ENCODE assay signal across 11 cellular contexts in genomic region chr10:77264107-77264506, GRCh38.
DNase-seq lines count a peak whose midpoint lies in the region; ATAC-seq and TF ChIP-seq lines count a peak whose summit lies in the region.
"Had no signal": no experiment of that assay in that cellular context is flagged by ENCODE, and none has a peak within 500 bp of the region (broad histone marks: within the 10 kb centered on the region; RNA-seq: fewer than 3 reads in every experiment).

No MANE protein-coding gene starts in this region.

- DNase-seq in CD8-positive, alpha-beta T cell: peak in 1 of 7 experiments; percentile 59
- DNase-seq in activated T-helper 2 cell treated with anti-CD3 and anti-CD28 coated beads, Interferon-gamma antibody, Interleukin-2, Interleukin-4, amounts not matched to agents 10 μg/mL and 5 μg/mL and 100 μg/mL, durations not matched to agents 14 hours and 24 hours and 36 hours (ENCODE audit: low spot score): no peak
- DNase-seq in NCI-H1417 (lab: John Stamatoyannopoulos, UW) (no peak), NCI-H345 treated with DMSO at 0.1 percent for 48 hours (lab: John Stamatoyannopoulos, UW; ENCODE audit: unreplicated experiment) (no peak)
- no peak for DNase-seq in activated naive CD4-positive, alpha-beta T cell treated with anti-CD3 and anti-CD28 coated beads, Interleukin-2, amount 50 U/mL, for 16 hours
- DNase-seq: NCI-H1436 had no signal

- H3K4me1 Mint-ChIP-seq in CD8-positive, alpha-beta T cell (ENCODE audit: low read depth): peaks cover 73% of the 10 kb centered on the region
- H3K4me1 Mint-ChIP-seq in activated T-helper 2 cell treated with anti-CD3 and anti-CD28 coated beads, Interferon-gamma antibody, Interleukin-2, Interleukin-4, amounts not matched to agents 10 μg/mL and 5 μg/mL and 100 μg/mL, durations not matched to agents 14 hours and 24 hours and 36 hours (ENCODE audit: low read depth): peaks cover 13% of the 10 kb centered on the region

- peak overlapping the region; percentile 69 for H3K4me3 Mint-ChIP-seq in CD8-positive, alpha-beta T cell
- H3K4me3 Mint-ChIP-seq in activated T-helper 2 cell treated with anti-CD3 and anti-CD28 coated beads, Interferon-gamma antibody, Interleukin-2, Interleukin-4, amounts not matched to agents 10 μg/mL and 5 μg/mL and 100 μg/mL, durations not matched to agents 14 hours and 24 hours and 36 hours (ENCODE audit: low read depth): no peak overlapping the region

- H3K9me3 ChIP-seq in CD8-positive, alpha-beta T cell (ENCODE audit: low read length): no peaks in the 10 kb centered on the region
- H3K9me3 ChIP-seq: right atrium auricular region had no signal

- CTCF ChIA-PET in CD8-positive, alpha-beta T cell (lab: Charles Lee): interaction anchor here (0.7 to 1.7 kb wide), 2 partner anchors 10 to 13 kb away, joined by 3 to 7 read pairs; no protein-coding TSS in a partner anchor

- H3K9me3 Mint-ChIP-seq in CD8-positive, alpha-beta T cell: no peaks in the 10 kb centered on the region
- no peaks in the 10 kb centered on the region for H3K9me3 Mint-ChIP-seq in activated T-helper 2 cell treated with anti-CD3 and anti-CD28 coated beads, Interferon-gamma antibody, Interleukin-2, Interleukin-4, amounts not matched to agents 10 μg/mL and 5 μg/mL and 100 μg/mL, durations not matched to agents 14 hours and 24 hours and 36 hours

- peak overlapping the region; percentile 84 for H3K27ac Mint-ChIP-seq in CD8-positive, alpha-beta T cell
- peak overlapping the region; percentile 69 for H3K27ac Mint-ChIP-seq in activated T-helper 2 cell treated with anti-CD3 and anti-CD28 coated beads, Interferon-gamma antibody, Interleukin-2, Interleukin-4, amounts not matched to agents 10 μg/mL and 5 μg/mL and 100 μg/mL, durations not matched to agents 14 hours and 24 hours and 36 hours

- no peak for TF ChIP-seq CTCF in CD8-positive, alpha-beta T cell (IDR thresholded peaks at IDR 0.05)

- no peaks in the 10 kb centered on the region for H3K36me3 Mint-ChIP-seq in CD8-positive, alpha-beta T cell
- H3K36me3 Mint-ChIP-seq in activated T-helper 2 cell treated with anti-CD3 and anti-CD28 coated beads, Interferon-gamma antibody, Interleukin-2, Interleukin-4, amounts not matched to agents 10 μg/mL and 5 μg/mL and 100 μg/mL, durations not matched to agents 14 hours and 24 hours and 36 hours (ENCODE audit: low read depth): no peaks in the 10 kb centered on the region
- H3K36me3 Mint-ChIP-seq: CD14-positive monocyte had no signal

- POLR2A ChIA-PET in CD8-positive, alpha-beta T cell (lab: Charles Lee): interaction anchor here (0.9 to 1.2 kb wide), 3 partner anchors 9 to 19 kb away, joined by 3 read pairs; no protein-coding TSS in a partner anchor

- intact Hi-C loops in CD8-positive, alpha-beta T cell (cut with DNase I, micrococcal nuclease): loop anchor here in 1 of 2 experiments (5.0 kb wide), 1 partner anchor 123 kb away; no protein-coding TSS in a partner anchor
- intact Hi-C loops in activated T-helper 2 cell treated with anti-CD3 and anti-CD28 coated beads, Interferon-gamma antibody, Interleukin-2, Interleukin-4, amounts not matched to agents 10 μg/mL and 5 μg/mL and 100 μg/mL, durations not matched to agents 14 hours and 24 hours and 36 hours (cut with micrococcal nuclease): no loop called here

- no peaks in the 10 kb centered on the region for H3K27me3 ChIP-seq in CD8-positive, alpha-beta T cell (ENCODE audit: insufficient read depth, low read length)
- H3K27me3 ChIP-seq: right atrium auricular region had no signal

- H3K36me3 ChIP-seq in CD8-positive, alpha-beta T cell (ENCODE audit: insufficient read depth, low read length): no peaks in the 10 kb centered on the region
- H3K36me3 ChIP-seq: right atrium auricular region had no signal

- H3K4me3 ChIP-seq in CD8-positive, alpha-beta T cell (ENCODE audit: low read depth, low read length): peak overlapping the region; percentile 3
- H3K4me3 ChIP-seq: right atrium auricular region had no signal

- peaks cover 40% of the 10 kb centered on the region for H3K4me1 ChIP-seq in CD8-positive, alpha-beta T cell (ENCODE audit: insufficient read depth, low read length)
- H3K4me1 ChIP-seq: right atrium auricular region had no signal

- no peaks in the 10 kb centered on the region for H3K27me3 Mint-ChIP-seq in CD8-positive, alpha-beta T cell (ENCODE audit: low read depth)
- peaks cover 14% of the 10 kb centered on the region for H3K27me3 Mint-ChIP-seq in activated T-helper 2 cell treated with anti-CD3 and anti-CD28 coated beads, Interferon-gamma antibody, Interleukin-2, Interleukin-4, amounts not matched to agents 10 μg/mL and 5 μg/mL and 100 μg/mL, durations not matched to agents 14 hours and 24 hours and 36 hours (ENCODE audit: low read depth)

- peak overlapping the region; percentile 4 for H3K27ac ChIP-seq in CD8-positive, alpha-beta T cell (ENCODE audit: low read depth, low read length)
- H3K27ac ChIP-seq: right atrium auricular region had no signal

- peak; percentile 63 for ATAC-seq in CD8-positive, alpha-beta T cell
- ATAC-seq in GM19023 (IDR thresholded peaks at IDR 0.05; ENCODE audit: unreplicated experiment) (peak; percentile 57), HG03378 (IDR thresholded peaks at IDR 0.05; ENCODE audit: unreplicated experiment) (peak; percentile 91), esophagus mucosa (no peak)
